Comparison of ENCODE assay signal across 9 cellular contexts in the genomic region with DNA sequence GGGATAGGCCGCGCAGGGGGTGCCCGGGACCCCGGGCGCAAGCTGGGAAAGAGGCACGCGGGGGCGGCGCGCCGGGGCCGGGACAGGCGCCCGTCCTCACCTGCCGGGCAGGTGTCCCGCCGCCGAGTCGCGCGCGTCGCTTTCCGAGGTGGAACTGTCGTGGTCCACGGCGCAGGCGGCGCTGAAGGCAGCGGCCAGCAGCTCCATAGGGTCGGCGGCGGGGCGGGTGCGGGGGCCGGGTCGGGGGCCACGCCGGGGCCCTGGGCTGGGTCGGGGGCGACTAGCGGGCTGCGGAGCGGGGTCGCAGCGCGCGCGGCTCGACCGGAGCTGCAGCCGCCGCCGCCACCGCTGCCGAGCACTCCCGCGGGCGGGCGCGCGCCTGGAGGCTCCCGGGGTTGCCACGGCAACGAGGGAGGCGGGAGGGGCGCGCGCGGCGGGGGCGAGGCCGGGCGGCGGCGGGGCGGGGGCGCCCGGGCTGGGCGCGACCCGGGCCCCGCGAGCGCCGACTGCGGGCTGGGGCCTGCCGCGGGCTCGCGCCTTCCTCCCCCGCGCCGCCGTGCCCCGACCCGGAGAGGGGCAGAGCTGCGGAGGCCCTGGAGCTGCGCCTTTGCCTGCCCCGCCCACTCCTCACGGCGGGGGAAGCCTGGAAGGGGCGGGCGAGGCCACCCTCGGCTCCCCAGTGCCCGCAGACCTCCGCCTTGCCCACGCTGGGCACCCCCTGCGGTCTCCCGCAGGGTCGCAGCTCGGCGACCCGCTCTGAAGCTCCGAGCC. TPM values are rescaled to one million over a fixed set of nuclear protein-coding genes. Genes with fewer than 3 reads are reported as not detected.
A peak's percentile ranks its signal among the peaks of the same experiment; 100 is the strongest.
DNase-seq lines count a peak whose midpoint lies in the region; ATAC-seq, FAIRE-seq and TF ChIP-seq lines count a peak whose summit lies in the region.
"Had no signal": no experiment of that assay in that cellular context is flagged by ENCODE, and none has a peak within 500 bp of the region (broad histone marks: within the 10 kb centered on the region; RNA-seq: fewer than 3 reads in every experiment).

No MANE protein-coding gene starts in this region.

- POLR2A ChIA-PET in PC-3 (lab: Charles Lee; ENCODE audit: unreplicated experiment): interaction anchor here (0.5 to 0.7 kb wide), 3 partner anchors 31 to 324 kb away, joined by 3 to 5 read pairs (median 4); a partner anchor contains a TSS

- H3K9ac ChIP-seq in PC-3 (ENCODE audit: low read length): peak overlapping the region; percentile 81

- no peak for TF ChIP-seq POLR2A in GM12891 (IDR thresholded peaks at IDR 0.05; ENCODE audit: low read depth, low read length)
- TF ChIP-seq POLR2A in prostate gland (IDR thresholded peaks at IDR 0.05): no peak

- H3K27ac Mint-ChIP-seq in immature natural killer cell: no peak overlapping the region

- H3K36me3 ChIP-seq in PC-3 (ENCODE audit: low read depth, low read length) (peaks cover 7% of the 10 kb centered on the region), prostate gland (no peaks in the 10 kb centered on the region)

- peaks cover 44% of the 10 kb centered on the region for H3K79me2 ChIP-seq in PC-3 (ENCODE audit: low read length)

- no peaks in the 10 kb centered on the region for H3K36me3 Mint-ChIP-seq in immature natural killer cell

- no peak for FAIRE-seq in GM12891 (lab: Jason Lieb, UNC)

- peak overlapping the region; percentile 47; the same call in 1 of the 2 replicates for H3K27ac ChIP-seq in PC-3 (ENCODE audit: low read length)
- H3K27ac ChIP-seq in prostate gland: no peak overlapping the region

- intact Hi-C loops in PC-3 (cut with micrococcal nuclease): loop anchor here (1.0 to 5.0 kb wide), 5 partner anchors 51 to 323 kb away; a partner anchor contains a TSS
- intact Hi-C loops in prostate gland (cut with DNase I): no loop called here

- ATAC-seq in PC-3 (peak; percentile 13), GM19023 (IDR thresholded peaks at IDR 0.05; ENCODE audit: unreplicated experiment) (no peak), HG02885 (IDR thresholded peaks at IDR 0.05; ENCODE audit: poor library complexity, unreplicated experiment) (no peak)

- CTCF ChIA-PET in PC-3 (lab: Charles Lee): interaction anchor here (1.0 kb wide), 1 partner anchor 101 kb away, joined by 3 read pairs; no protein-coding TSS in a partner anchor

- H3K27me3 ChIP-seq in PC-3 (ENCODE audit: low read length) (no peaks in the 10 kb centered on the region), prostate gland (replicated peaks; ENCODE audit: insufficient read depth) (peaks cover 13% of the 10 kb centered on the region)

- peaks cover 0 to 2% (median 0%) of the 10 kb centered on the region in 6 donors for H3K9me3 Mint-ChIP-seq in immature natural killer cell

- peaks cover 6 to 10% of the 10 kb centered on the region in 2 donors for H3K4me1 Mint-ChIP-seq in immature natural killer cell

- peak overlapping the region; percentile 87 for H3K4me2 ChIP-seq in PC-3 (ENCODE audit: low read length)

- no peaks in the 10 kb centered on the region for H4K20me1 ChIP-seq in PC-3 (ENCODE audit: low read length)

- peak; percentile 50 for DNase-seq in GM12891 (ENCODE audit: insufficient read length, low spot score)
- DNase-seq in PC-3: peak; percentile 40
- DNase-seq in fibroblast of the aortic adventitia (ENCODE audit: low read depth): no peak
- no peak for DNase-seq in prostate gland (ENCODE audit: low spot score)
- no peak for DNase-seq in SK-N-DZ (ENCODE audit: low spot score)
- DNase-seq in immature natural killer cell: no peak
- DNase-seq: activated CD4-positive, alpha-beta T cell treated with anti-CD3 and anti-CD28 coated beads for 4 hours had no signal

- 2% methylated on average over 45 of the region's 115 CpGs for WGBS in prostate gland

- no peaks in the 10 kb centered on the region for H3F3A ChIP-seq in PC-3 (ENCODE audit: low read length, unreplicated experiment)

- H3K4me3 ChIP-seq in PC-3 (ENCODE audit: low read length) (peak overlapping the region; percentile 71), fibroblast of the aortic adventitia (ENCODE audit: low read depth, low read length) (peak overlapping the region; percentile 67), prostate gland (peak overlapping the region; percentile 23 to 36)

- H2AFZ ChIP-seq in PC-3 (ENCODE audit: low read length): peak overlapping the region; percentile 85

- H3K27me3 Mint-ChIP-seq in immature natural killer cell (ENCODE audit: low read depth in 3 of 3): peaks cover 15 to 27% (median 15%) of the 10 kb centered on the region in 3 donors

- no TSS peak for BruUV-seq in PC-3 (replicated peaks; lab: Mats Ljungman, UMichigan)

- no peak overlapping the region for H3K4me3 Mint-ChIP-seq in immature natural killer cell

- H3K4me1 ChIP-seq in PC-3 (ENCODE audit: insufficient read depth, low read length) (peaks cover 25% of the 10 kb centered on the region), prostate gland (replicated peaks) (peaks cover 6% of the 10 kb centered on the region)

- no peaks in the 10 kb centered on the region for H3K9me2 ChIP-seq in PC-3 (replicated peaks; ENCODE audit: low read length)

- TF ChIP-seq CTCF in PC-3 (conservative IDR thresholded peaks at IDR 0.05; ENCODE audit: low read depth, low read length) (no peak), fibroblast of the aortic adventitia (IDR thresholded peaks at IDR 0.05; ENCODE audit: insufficient read depth, low read length) (no peak), prostate gland (IDR thresholded peaks at IDR 0.05) (no peak)

- H3K9me3 ChIP-seq in PC-3 (ENCODE audit: low read length) (no peaks in the 10 kb centered on the region), prostate gland (no peaks in the 10 kb centered on the region)

TF ChIP-seq in GM12891, 5 proteins besides CTCF, POLR2A, EP300 and RAD21:
- no peak for TF ChIP-seq TAF1 (IDR thresholded peaks at IDR 0.05; ENCODE audit: low read depth, low read length)
- TF ChIP-seq SPI1 (IDR thresholded peaks at IDR 0.05; ENCODE audit: low read depth, low read length): no peak
- TF ChIP-seq POU2F2 (IDR thresholded peaks at IDR 0.05; ENCODE audit: low read depth, low read length): no peak
- TF ChIP-seq PAX5 (IDR thresholded peaks at IDR 0.05; ENCODE audit: insufficient read depth, low read length, severe bottlenecking): no peak
- TF ChIP-seq POLR2AphosphoS5 (IDR thresholded peaks at IDR 0.05; ENCODE audit: low read depth, low read length): no peak

RNA-seq across cellular contexts. Expression of a gene that starts 57.9 kb away (rescaled TPM):
- polyA plus RNA-seq in GM12891 (2012; ENCODE audit: low read depth, missing spikeins): 0.82 TPM
- total RNA-seq in PC-3 (2014; rRNA removed): 11.1 and 14.3 TPM in 2 replicates
- total RNA-seq in fibroblast of the aortic adventitia (ENCODE audit: low replicate concordance): 0.33 and 0.72 TPM in 2 replicates
- total RNA-seq in prostate gland: 1 to 10 TPM; 1.7 to 8.0 TPM
- 0.02 and 0.09 TPM in 2 replicates for polyA plus RNA-seq in SK-N-DZ (2014; cell fraction: cytosol; rRNA removed)
- 1.9 and 2.5 TPM in 2 replicates for polyA plus RNA-seq in SK-N-DZ (2014; cell fraction: nucleus; rRNA removed)
- polyA plus RNA-seq in immature natural killer cell: not detected

Comparison
In these comparisons a context has a peak if more than half of its experiments do, and no peak if none do; other contexts are left out.
1. DNase-seq: peak in GM12891 (single experiment) and PC-3 (single experiment); none in fibroblast of the aortic adventitia (single experiment), prostate gland (single experiment), SK-N-DZ (single experiment) and immature natural killer cell (0 of 3).
2. Peak in every context shown above with its lines, with median percentiles within 50 percentile points of each other: H3K4me3 ChIP-seq.